9 cellular contexts compared by ENCODE assay signal in the genomic region with DNA sequence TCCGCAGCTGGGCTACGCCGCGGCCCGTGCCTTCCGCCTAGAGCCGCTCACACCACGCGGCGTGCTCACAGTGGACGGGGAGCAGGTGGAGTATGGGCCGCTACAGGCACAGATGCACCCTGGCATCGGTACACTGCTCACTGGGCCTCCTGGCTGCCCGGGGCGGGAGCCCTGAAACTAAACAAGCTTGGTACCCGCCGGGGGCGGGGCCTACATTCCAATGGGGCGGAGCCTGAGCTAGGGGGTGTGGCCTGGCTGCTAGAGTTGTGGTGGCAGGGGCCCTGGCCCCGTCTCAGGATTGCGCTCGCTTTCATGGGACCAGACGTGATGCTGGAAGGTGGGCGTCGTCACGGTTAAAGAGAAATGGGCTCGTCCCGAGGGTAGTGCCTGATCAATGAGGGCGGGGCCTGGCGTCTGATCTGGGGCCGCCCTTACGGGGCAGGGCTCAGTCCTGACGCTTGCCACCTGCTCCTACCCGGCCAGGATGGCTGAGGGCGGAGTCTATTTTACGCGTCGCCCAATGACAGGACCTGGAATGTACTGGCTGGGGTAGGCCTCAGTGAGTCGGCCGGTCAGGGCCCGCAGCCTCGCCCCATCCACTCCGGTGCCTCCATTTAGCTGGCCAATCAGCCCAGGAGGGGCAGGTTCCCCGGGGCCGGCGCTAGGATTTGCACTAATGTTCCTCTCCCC. TPM values are rescaled to one million over a fixed set of nuclear protein-coding genes. Genes with fewer than 3 reads are reported as not detected.
DNase-seq lines count a peak whose midpoint lies in the region; TF ChIP-seq lines count a peak whose summit lies in the region.
"Had no signal": no experiment of that assay in that cellular context is flagged by ENCODE, and none has a peak within 500 bp of the region (broad histone marks: within the 10 kb centered on the region; RNA-seq: fewer than 3 reads in every experiment).

No MANE protein-coding gene starts in this region.

- H3K4me3 Mint-ChIP-seq in osteocyte (ENCODE audit: unreplicated experiment): peak overlapping the region; percentile 38

- no peak overlapping the region for H3K4me3 ChIP-seq in fibroblast of lung (replicated peaks in 1 of 4; ENCODE audit: control extremely low read depth in 1 of 4, insufficient read depth in 1 of 4, low read depth in 3 of 4, low read length in 4 of 4)

- H3K36me3 ChIP-seq in fibroblast of lung (ENCODE audit: control insufficient read depth, insufficient read depth, low read length): peaks cover 4% of the 10 kb centered on the region

- no peaks in the 10 kb centered on the region for H3K9me3 Mint-ChIP-seq in osteocyte (ENCODE audit: unreplicated experiment)

- no peak overlapping the region for H3K27ac ChIP-seq in fibroblast of lung (ENCODE audit: insufficient read depth, low read length)

- H3K4me1 ChIP-seq in fibroblast of lung (ENCODE audit: control insufficient read depth, extremely low read depth, insufficient read depth, low read length): peaks cover 28% of the 10 kb centered on the region

- no peaks in the 10 kb centered on the region for H3K79me2 ChIP-seq in fibroblast of lung (ENCODE audit: control insufficient read depth, insufficient read depth, low read length)

- H3K27ac Mint-ChIP-seq in osteocyte (ENCODE audit: unreplicated experiment): peak overlapping the region; percentile 92

- H2AFZ ChIP-seq in fibroblast of lung (ENCODE audit: low read length): no peak overlapping the region

- TF ChIP-seq CTCF in fibroblast of lung (conservative IDR thresholded peaks at IDR 0.05 in 1 of 2, IDR thresholded peaks at IDR 0.05 in 1 of 2; ENCODE audit: low read depth in 1 of 2, low read length in 2 of 2): no peak
- no peak for TF ChIP-seq CTCF in osteocyte (IDR thresholded peaks at IDR 0.05)

- no peaks in the 10 kb centered on the region for H3K27me3 ChIP-seq in fibroblast of lung (ENCODE audit: control insufficient read depth, insufficient read depth, low read length)

- no peaks in the 10 kb centered on the region for H4K20me1 ChIP-seq in fibroblast of lung (ENCODE audit: control insufficient read depth, extremely low read depth, insufficient read depth, low read length)

- no peaks in the 10 kb centered on the region for H3K9me3 ChIP-seq in fibroblast of lung (ENCODE audit: control insufficient read depth, insufficient read depth, low read depth, low read length)

- DNase-seq in DMS153 (lab: John Stamatoyannopoulos, UW): peak; percentile 95
- peak; percentile 47 for DNase-seq in NCI-H748 treated with DMSO at 0.1 percent for 48 hours (lab: John Stamatoyannopoulos, UW)
- DNase-seq in fibroblast of lung (ENCODE audit: low read depth in 2 of 2): peak; percentile 73 to 83
- no peak for DNase-seq in osteocyte (ENCODE audit: extremely low spot score, unreplicated experiment)
- DNase-seq in HCEC 1CT: no peak
- DNase-seq in AG08395 (ENCODE audit: low spot score): no peak
- DNase-seq in NCI-H128 (lab: John Stamatoyannopoulos, UW; ENCODE audit: unreplicated experiment): no peak
- no peak for DNase-seq in NCI-H2196 (lab: John Stamatoyannopoulos, UW; ENCODE audit: unreplicated experiment)

- peaks cover 60% of the 10 kb centered on the region for H3K4me1 Mint-ChIP-seq in osteocyte (ENCODE audit: unreplicated experiment)

- H3K27me3 Mint-ChIP-seq in osteocyte (ENCODE audit: unreplicated experiment): no peaks in the 10 kb centered on the region

- no peak overlapping the region for H3K4me2 ChIP-seq in fibroblast of lung (ENCODE audit: extremely low read depth, insufficient read depth, low read length)

- no peak overlapping the region for H3K9ac ChIP-seq in fibroblast of lung (ENCODE audit: insufficient read depth, low read length)

- peaks cover 7% of the 10 kb centered on the region for H3K36me3 Mint-ChIP-seq in osteocyte (ENCODE audit: unreplicated experiment)

RNA-seq across cellular contexts. Expression of gene DBP, which starts 7.4 kb away (rescaled TPM):
- 17.2 and 23.6 TPM in 2 replicates for total RNA-seq in fibroblast of lung
- 3.2 and 4.8 TPM in 2 replicates for polyA plus RNA-seq in fibroblast of lung
- polyA plus RNA-seq in fibroblast of lung (2012): 6.0 and 11.1 TPM in 2 replicates
- polyA minus RNA-seq in fibroblast of lung (ENCODE audit: low replicate concordance): 1.6 and 6.7 TPM in 2 replicates
- total RNA-seq in osteocyte: 18.5 and 20.3 TPM in 2 replicates

RNA-seq across cellular contexts. Expression of gene SPHK2, which starts 10.4 kb away (rescaled TPM):
- total RNA-seq in fibroblast of lung: 5.1 and 9.6 TPM in 2 replicates
- 3.4 and 5.7 TPM in 2 replicates for polyA plus RNA-seq in fibroblast of lung
- polyA plus RNA-seq in fibroblast of lung (2012): 6.5 and 13.9 TPM in 2 replicates
- polyA minus RNA-seq in fibroblast of lung (ENCODE audit: low replicate concordance): 4.5 and 6.4 TPM in 2 replicates
- total RNA-seq in osteocyte: 34.4 and 34.7 TPM in 2 replicates

RNA-seq across cellular contexts. Expression of gene RPL18, which starts 10.8 kb away (rescaled TPM):
- total RNA-seq in fibroblast of lung: 2,017 and 2,054 TPM in 2 replicates
- polyA plus RNA-seq in fibroblast of lung: 1,166 and 1,578 TPM in 2 replicates
- 2,372 and 2,688 TPM in 2 replicates for polyA plus RNA-seq in fibroblast of lung (2012)
- 1,142 and 1,357 TPM in 2 replicates for polyA minus RNA-seq in fibroblast of lung (ENCODE audit: low replicate concordance)
- total RNA-seq in osteocyte: 1,287 and 1,310 TPM in 2 replicates

RNA-seq across cellular contexts. Expression of gene FAM83E, which starts 14.9 kb away (rescaled TPM):
- total RNA-seq in fibroblast of lung: 0.50 and 1.0 TPM in 2 replicates
- not detected in 2 replicates for polyA plus RNA-seq in fibroblast of lung
- not detected in 2 replicates for polyA plus RNA-seq in fibroblast of lung (2012)
- not detected in 2 replicates for polyA minus RNA-seq in fibroblast of lung (ENCODE audit: low replicate concordance)
- 1.1 and 1.3 TPM in 2 replicates for total RNA-seq in osteocyte
- total RNA-seq: LHCN-M2 had no signal

RNA-seq across cellular contexts. Expression of gene CA11, which starts 16.2 kb away (rescaled TPM):
- 2.3 and 4.1 TPM in 2 replicates for total RNA-seq in fibroblast of lung
- 1.5 and 1.7 TPM in 2 replicates for polyA plus RNA-seq in fibroblast of lung
- 10.1 and 11.4 TPM in 2 replicates for polyA plus RNA-seq in fibroblast of lung (2012)
- 1.7 TPM in 1 of 2 replicates, not detected in the other for polyA minus RNA-seq in fibroblast of lung (ENCODE audit: low replicate concordance)
- total RNA-seq in osteocyte: 34.2 and 40.7 TPM in 2 replicates

Comparison
In these comparisons a context has a peak if more than half of its experiments do, and no peak if none do; other contexts are left out.
1. DNase-seq: peak in DMS153 (single experiment), NCI-H748 treated with DMSO at 0.1 percent for 48 hours (single experiment) and fibroblast of lung (2 of 2); none in osteocyte (single experiment), HCEC 1CT (single experiment), AG08395 (single experiment), NCI-H128 (single experiment) and NCI-H2196 (single experiment).